Comparison of ENCODE assay signal across 16 cellular contexts in genomic region chr4:3332498-3332897, GRCh38. TPM values are rescaled to one million over a fixed set of nuclear protein-coding genes. Genes with fewer than 3 reads are reported as not detected.
DNase-seq lines count a peak whose midpoint lies in the region; ATAC-seq and TF ChIP-seq lines count a peak whose summit lies in the region.
"Had no signal": no experiment of that assay in that cellular context is flagged by ENCODE, and none has a peak within 500 bp of the region (broad histone marks: within the 10 kb centered on the region; RNA-seq: fewer than 3 reads in every experiment).

No MANE protein-coding gene starts in this region.

- no peak overlapping the region for H3K27ac ChIP-seq in endodermal cell (ENCODE audit: low read depth, low read length)
- H3K27ac ChIP-seq: 22Rv1, GM23248 had no signal

- ATAC-seq in Right ventricle myocardium superior (ENCODE audit: poor library complexity) (no peak), left ventricle myocardium superior (no peak), GM18511 (IDR thresholded peaks at IDR 0.05; ENCODE audit: unreplicated experiment) (no peak), HG03196 (IDR thresholded peaks at IDR 0.05; ENCODE audit: unreplicated experiment) (no peak)

- peak; percentile 38 for DNase-seq in activated CD4-positive, alpha-beta T cell treated with anti-CD3 and anti-CD28 coated beads, Interleukin-2, amount 10 ng/mL, durations not matched to agents 24 days and 14 days
- DNase-seq in activated CD4-positive, alpha-beta T cell treated with anti-CD3 and anti-CD28 coated beads, Interleukin-2, amount 50 U/mL, for 4 hours: no peak
- DNase-seq in Right ventricle myocardium superior (peak; percentile 1), left ventricle myocardium superior (no peak), endodermal cell (peak; percentile 35), ureter (ENCODE audit: low spot score) (peak; percentile 10)
- DNase-seq: Caco-2; CD8-positive, alpha-beta memory T cell; DND-41; GDM1; GM23248; H7 had no signal

- no peaks in the 10 kb centered on the region for H3K4me1 Mint-ChIP-seq in activated CD4-positive, alpha-beta T cell treated with anti-CD3 and anti-CD28 coated beads, Interleukin-2, amount 10 ng/mL, durations not matched to agents 24 days and 14 days
- H3K4me1 Mint-ChIP-seq in endodermal cell: peaks cover 29% of the 10 kb centered on the region

- no peak overlapping the region for H3K4me3 Mint-ChIP-seq in activated CD4-positive, alpha-beta T cell treated with anti-CD3 and anti-CD28 coated beads, Interleukin-2, amount 10 ng/mL, durations not matched to agents 24 days and 14 days
- no peak overlapping the region for H3K4me3 Mint-ChIP-seq in endodermal cell
- H3K4me3 Mint-ChIP-seq: CD14-positive monocyte; CD8-positive, alpha-beta memory T cell had no signal

- H3K27me3 Mint-ChIP-seq in activated CD4-positive, alpha-beta T cell treated with anti-CD3 and anti-CD28 coated beads, Interleukin-2, amount 10 ng/mL, durations not matched to agents 24 days and 14 days: peaks cover 4% of the 10 kb centered on the region
- no peaks in the 10 kb centered on the region for H3K27me3 Mint-ChIP-seq in endodermal cell (ENCODE audit: insufficient read depth)

- H3K9me3 ChIP-seq in endodermal cell (ENCODE audit: control insufficient read depth, low read length): no peaks in the 10 kb centered on the region
- H3K9me3 ChIP-seq: Caco-2 had no signal

- H3K9me3 Mint-ChIP-seq in activated CD4-positive, alpha-beta T cell treated with anti-CD3 and anti-CD28 coated beads, Interleukin-2, amount 10 ng/mL, durations not matched to agents 24 days and 14 days: no peaks in the 10 kb centered on the region
- no peaks in the 10 kb centered on the region for H3K9me3 Mint-ChIP-seq in endodermal cell
- H3K9me3 Mint-ChIP-seq: CD14-positive monocyte; CD8-positive, alpha-beta memory T cell had no signal

- H3K4me3 ChIP-seq in endodermal cell (ENCODE audit: low read length): no peak overlapping the region
- H3K4me3 ChIP-seq: GM23248 had no signal

- TF ChIP-seq CTCF in endodermal cell (conservative IDR thresholded peaks at IDR 0.05): no peak

- peaks cover 5% of the 10 kb centered on the region for H3K36me3 ChIP-seq in endodermal cell (ENCODE audit: control insufficient read depth, insufficient read depth, low read length)

- no peaks in the 10 kb centered on the region for H3K4me1 ChIP-seq in endodermal cell (ENCODE audit: control insufficient read depth, insufficient read depth, low read length)
- H3K4me1 ChIP-seq: Caco-2 had no signal

- H3K9ac ChIP-seq in endodermal cell (ENCODE audit: extremely low read depth, low read length, poor library complexity, severe bottlenecking): no peak overlapping the region
- H3K9ac ChIP-seq: GM23248 had no signal

- intact Hi-C loops in activated CD4-positive, alpha-beta T cell treated with anti-CD3 and anti-CD28 coated beads, Interleukin-2, amount 10 ng/mL, durations not matched to agents 24 days and 14 days (cut with micrococcal nuclease): no loop called here
- intact Hi-C loops in Right ventricle myocardium superior (cut with DNase I) (no loop called here), left ventricle myocardium superior (cut with micrococcal nuclease) (no loop called here)

- H3K36me3 Mint-ChIP-seq in activated CD4-positive, alpha-beta T cell treated with anti-CD3 and anti-CD28 coated beads, Interleukin-2, amount 10 ng/mL, durations not matched to agents 24 days and 14 days (ENCODE audit: low read depth): no peaks in the 10 kb centered on the region
- peaks cover 10% of the 10 kb centered on the region for H3K36me3 Mint-ChIP-seq in endodermal cell (ENCODE audit: low read depth)
- H3K36me3 Mint-ChIP-seq: CD14-positive monocyte had no signal

- 87 to 88% methylated on average over 6 to 9 of the region's 9 CpGs for WGBS in endodermal cell (ENCODE audit: insufficient coverage in 1 of 2, insufficient read length in 1 of 2), 2 experiments

- H3K27me3 ChIP-seq in endodermal cell (ENCODE audit: control insufficient read depth, insufficient read depth, low read length, poor library complexity, severe bottlenecking): no peaks in the 10 kb centered on the region

- no peak overlapping the region for H3K27ac Mint-ChIP-seq in activated CD4-positive, alpha-beta T cell treated with anti-CD3 and anti-CD28 coated beads, Interleukin-2, amount 10 ng/mL, durations not matched to agents 24 days and 14 days
- H3K27ac Mint-ChIP-seq in endodermal cell: no peak overlapping the region

RNA-seq across cellular contexts. Expression of gene RGS12, which starts 39.7 kb away (rescaled TPM):
- total RNA-seq in activated CD4-positive, alpha-beta T cell treated with anti-CD3 and anti-CD28 coated beads, Interleukin-2, amount 10 ng/mL, durations not matched to agents 24 days and 14 days: 3.3 and 3.7 TPM in 2 replicates
- 15.8 TPM for total RNA-seq in Right ventricle myocardium superior
- total RNA-seq in left ventricle myocardium superior: 14.6 TPM
- total RNA-seq in endodermal cell: 10 to 100 TPM; 45.2 to 48.6 TPM
- 47.0 TPM for polyA plus RNA-seq in endodermal cell (2013, experiment 1 of 2)
- 44.0 TPM for polyA plus RNA-seq in endodermal cell (2013, experiment 2 of 2)
- 50.8 TPM for total RNA-seq in ureter

Comparison
In these comparisons a context has a peak if more than half of its experiments do, and no peak if none do; other contexts are left out.
1. DNase-seq: peak in activated CD4-positive, alpha-beta T cell treated with anti-CD3 and anti-CD28 coated beads, Interleukin-2, amount 10 ng/mL, durations not matched to agents 24 days and 14 days (single experiment), Right ventricle myocardium superior (single experiment), endodermal cell (single experiment) and ureter (single experiment); none in activated CD4-positive, alpha-beta T cell treated with anti-CD3 and anti-CD28 coated beads, Interleukin-2, amount 50 U/mL, for 4 hours (0 of 2) and left ventricle myocardium superior (single experiment).